In the genomic region with DNA sequence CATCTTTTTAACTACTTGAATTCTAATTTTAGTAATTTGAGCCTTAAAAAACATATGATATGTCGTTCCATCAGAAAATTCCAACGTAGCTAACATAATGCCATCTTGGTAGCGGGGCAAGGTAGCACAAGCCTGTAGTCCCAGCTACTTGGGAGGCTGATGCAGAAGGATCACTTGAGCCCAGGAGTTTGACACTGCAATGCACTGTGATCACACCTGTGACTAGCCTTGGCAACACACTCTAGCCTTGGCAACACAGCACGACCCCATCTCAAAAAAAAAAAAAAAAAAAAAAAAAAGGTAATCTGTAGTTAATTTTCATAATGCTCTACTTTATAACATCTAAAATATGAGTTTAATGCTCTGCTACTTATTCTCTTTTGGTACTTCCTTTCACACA, we compare ENCODE assay signal across 9 cellular contexts. TPM values are rescaled to one million over a fixed set of nuclear protein-coding genes. Genes with fewer than 3 reads are reported as not detected.
DNase-seq lines count a peak whose midpoint lies in the region; ATAC-seq, FAIRE-seq and TF ChIP-seq lines count a peak whose summit lies in the region.
"Had no signal": no experiment of that assay in that cellular context is flagged by ENCODE, and none has a peak within 500 bp of the region (broad histone marks: within the 10 kb centered on the region; RNA-seq: fewer than 3 reads in every experiment).

No MANE protein-coding gene starts in this region.

- peak overlapping the region; percentile 18; the same call in 1 of the 2 replicates for H3K4me2 ChIP-seq in BLaER1

- H3K27me3 Mint-ChIP-seq in activated B cell treated with CpG ODN at 0.5 μM for 24 hours (no peaks in the 10 kb centered on the region), immature natural killer cell (ENCODE audit: low read depth in 3 of 3) (peaks cover 0 to 8% (median 4%) of the 10 kb centered on the region in 3 donors)

- H3K9me3 Mint-ChIP-seq in activated B cell treated with CpG ODN at 0.5 μM for 24 hours = no peaks in the 10 kb centered on the region
- H3K9me3 Mint-ChIP-seq in immature natural killer cell = no peaks in the 10 kb centered on the region

- H3K9me3 ChIP-seq in BLaER1 = no peaks in the 10 kb centered on the region
- H3K9me3 ChIP-seq: MG63, mucosa of descending colon had no signal

- H3K27me3 ChIP-seq in BLaER1 = no peaks in the 10 kb centered on the region
- H3K27me3 ChIP-seq: MG63 had no signal

- H3K27ac ChIP-seq in BLaER1 = no peak overlapping the region

- H3K4me1 Mint-ChIP-seq in activated B cell treated with CpG ODN at 0.5 μM for 24 hours = peaks cover 79% of the 10 kb centered on the region
- H3K4me1 Mint-ChIP-seq in immature natural killer cell = peaks cover 87 to 96% of the 10 kb centered on the region in 2 donors

- H3K4me3 Mint-ChIP-seq in activated B cell treated with CpG ODN at 0.5 μM for 24 hours (peak overlapping the region; percentile 56), immature natural killer cell (peak overlapping the region; percentile 42 to 81 (median 71))

- peaks cover 50% of the 10 kb centered on the region for H3K4me1 ChIP-seq in BLaER1

- POLR2A ChIA-PET in activated B cell treated with CpG ODN at 0.5 μM for 24 hours (lab: Charles Lee) = interaction anchor here (0.7 kb wide), 1 partner anchor 432 kb away, joined by 3 read pairs; no protein-coding TSS in a partner anchor

- TF ChIP-seq CTCF in activated B cell treated with CpG ODN at 0.5 μM for 24 hours (IDR thresholded peaks at IDR 0.05) = no peak

- no peak overlapping the region for H3K4me3 ChIP-seq in BLaER1
- H3K4me3 ChIP-seq: MG63, mucosa of descending colon had no signal

- CTCF ChIA-PET in activated B cell treated with CpG ODN at 0.5 μM for 24 hours (lab: Charles Lee) = no interaction called here

- peaks cover 61% of the 10 kb centered on the region for H3K36me3 ChIP-seq in BLaER1

- H3K36me3 Mint-ChIP-seq in activated B cell treated with CpG ODN at 0.5 μM for 24 hours (ENCODE audit: low read depth) (peaks cover 65% of the 10 kb centered on the region), immature natural killer cell (peaks cover 3 to 16% (median 15%) of the 10 kb centered on the region in 3 donors)

- peaks cover 100% of the 10 kb centered on the region for H4K20me1 ChIP-seq in BLaER1

- no peak overlapping the region for H3K9ac ChIP-seq in BLaER1

- intact Hi-C loops in activated B cell treated with CpG ODN at 0.5 μM for 24 hours (cut with micrococcal nuclease) = loop anchor here (5.0 kb wide), 1 partner anchor 34 kb away; no protein-coding TSS in a partner anchor

- ATAC-seq in activated B cell treated with CpG ODN at 0.5 μM for 24 hours (ENCODE audit: low read depth) (no peak), GM21717 (IDR thresholded peaks at IDR 0.05; ENCODE audit: unreplicated experiment) (no peak), HG02642 (IDR thresholded peaks at IDR 0.05; ENCODE audit: poor library complexity, unreplicated experiment) (no peak), GM18502 (IDR thresholded peaks at IDR 0.05; ENCODE audit: poor library complexity, unreplicated experiment) (no peak)
- ATAC-seq: mucosa of descending colon had no signal

- FAIRE-seq in GM18507 (lab: Jason Lieb, UNC) = peak; percentile 26

- H3K27ac Mint-ChIP-seq in activated B cell treated with CpG ODN at 0.5 μM for 24 hours = peak overlapping the region; percentile 31
- H3K27ac Mint-ChIP-seq in immature natural killer cell = peak overlapping the region; percentile 46 to 100 (median 64)

- DNase-seq in GM18507 (ENCODE audit: extremely low spot score, insufficient read length, low read depth) (no peak), activated B cell treated with CpG ODN at 0.5 μM for 24 hours (no peak), immature natural killer cell (no peak)
- DNase-seq: MG63, mucosa of descending colon had no signal

RNA-seq across cellular contexts. Expression of a gene that starts 6.7 kb away (rescaled TPM):
- total RNA-seq in activated B cell treated with CpG ODN at 0.5 μM for 24 hours = 253 and 259 TPM in 2 replicates
- polyA plus RNA-seq in immature natural killer cell = 100 to 1,000 TPM in 1 of 3 donors, 10 to 100 TPM in 2; 69.9 to 113 (median 81.5) TPM

RNA-seq across cellular contexts. Expression of a gene that starts 32.8 kb away (rescaled TPM):
- 2.5 and 3.5 TPM in 2 replicates for total RNA-seq in activated B cell treated with CpG ODN at 0.5 μM for 24 hours
- polyA plus RNA-seq in immature natural killer cell = under 1 TPM in 2 of 3 donors, not detected in 1; 0.51 to 0.62 TPM
